19 cellular contexts compared by ENCODE assay signal in the genomic region with DNA sequence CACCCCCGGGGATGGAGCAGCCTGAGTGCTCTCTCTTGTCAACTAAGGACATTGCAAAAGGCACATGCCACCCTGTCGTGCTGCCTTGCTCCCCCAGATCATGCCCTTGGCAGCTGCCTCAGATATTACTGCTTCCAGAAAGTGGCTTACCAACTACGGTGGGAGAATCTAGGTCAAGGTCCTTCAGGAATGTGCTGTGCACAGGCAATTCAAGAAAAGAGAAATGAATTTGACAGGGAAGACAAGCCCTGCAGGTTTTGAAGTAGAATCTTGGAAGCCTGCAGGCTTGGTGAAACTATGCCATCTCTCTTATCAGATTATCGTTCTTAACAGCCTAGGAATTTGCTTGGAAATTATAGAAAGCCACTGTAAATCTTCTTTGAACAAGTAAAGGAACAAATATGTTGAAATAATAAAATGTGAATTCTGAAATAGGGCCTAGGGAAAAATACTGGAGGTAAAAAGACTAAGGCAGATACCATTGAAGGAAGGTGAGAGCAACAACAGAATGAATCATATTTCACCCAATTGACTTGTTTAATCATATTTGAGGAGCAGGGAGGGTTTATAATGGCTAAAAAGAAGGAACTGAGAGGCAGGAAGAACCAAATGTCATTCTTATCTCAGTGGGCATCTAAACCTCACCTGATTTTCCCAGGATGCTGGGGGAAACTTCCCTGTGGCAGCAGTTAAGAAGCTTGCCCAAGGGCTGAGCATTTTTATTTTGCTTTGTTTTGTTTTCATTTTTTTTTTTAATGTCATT.
DNase-seq lines count a peak whose midpoint lies in the region; ATAC-seq, FAIRE-seq and TF ChIP-seq lines count a peak whose summit lies in the region.
"Had no signal": no experiment of that assay in that cellular context is flagged by ENCODE, and none has a peak within 500 bp of the region (broad histone marks: within the 10 kb centered on the region; RNA-seq: fewer than 3 reads in every experiment).

No MANE protein-coding gene starts in this region.

- H3K4me3 ChIP-seq in A549 (no peak overlapping the region), mammary epithelial cell (replicated peaks in 1 of 3; ENCODE audit: insufficient read depth in 1 of 3, low read depth in 2 of 3, low read length in 3 of 3) (no peak overlapping the region)
- H3K4me3 ChIP-seq: coronary artery, heart right ventricle had no signal

- H3K9me3 Mint-ChIP-seq in nephron = peaks cover 10% of the 10 kb centered on the region
- no peaks in the 10 kb centered on the region for H3K9me3 Mint-ChIP-seq in natural killer cell treated with Interleukin-12 subunit alpha and Interleukin-12 subunit beta and Interleukin-15 and Interleukin-18, amount 100 ng/mL, for 72 hours
- H3K9me3 Mint-ChIP-seq: activated naive CD8-positive, alpha-beta T cell treated with anti-CD3 and anti-CD28 coated beads, Interleukin-2, amount 50 U/mL, for 24 hours had no signal

- no peaks in the 10 kb centered on the region for H3K27me3 ChIP-seq in mammary epithelial cell (ENCODE audit: insufficient read depth, low read length)
- H3K27me3 ChIP-seq: heart right ventricle, neutrophil had no signal

- POLR2A ChIA-PET in A549 (lab: Yijun Ruan, JAX) = no interaction called here

- dilution Hi-C loops in mammary epithelial cell (cut with HindIII; ENCODE audit: low sequenced_read_pairs) = no loop called here

- no peak for TF ChIP-seq EP300 in A549 (IDR thresholded peaks at IDR 0.05)

- no peaks in the 10 kb centered on the region for H3K36me3 Mint-ChIP-seq in nephron (ENCODE audit: low read depth)
- H3K36me3 Mint-ChIP-seq in natural killer cell treated with Interleukin-12 subunit alpha and Interleukin-12 subunit beta and Interleukin-15 and Interleukin-18, amount 100 ng/mL, for 72 hours = no peaks in the 10 kb centered on the region

- no peak overlapping the region for H3K9ac ChIP-seq in mammary epithelial cell (ENCODE audit: insufficient read depth, low read length)

- CTCF ChIA-PET in A549 (lab: Yijun Ruan, JAX) (interaction anchor here (1.0 kb wide), 1 partner anchor 12 kb away, joined by 3 read pairs; no protein-coding TSS in a partner anchor), mammary epithelial cell (lab: Charles Lee; ENCODE audit: low non-redundant PET) (no interaction called here)

- no peak for TF ChIP-seq POLR2A in A549 (IDR thresholded peaks at IDR 0.05; ENCODE audit: low read length)

- H3K4me1 Mint-ChIP-seq in nephron = peaks cover 33% of the 10 kb centered on the region
- peaks cover 3 to 4% of the 10 kb centered on the region in 2 donors for H3K4me1 Mint-ChIP-seq in natural killer cell treated with Interleukin-12 subunit alpha and Interleukin-12 subunit beta and Interleukin-15 and Interleukin-18, amount 100 ng/mL, for 72 hours (ENCODE audit: low read depth in 2 of 2)

- H3K27ac Mint-ChIP-seq in nephron = peak overlapping the region; percentile 73 to 86 (median 85)
- no peak overlapping the region for H3K27ac Mint-ChIP-seq in natural killer cell treated with Interleukin-12 subunit alpha and Interleukin-12 subunit beta and Interleukin-15 and Interleukin-18, amount 100 ng/mL, for 72 hours
- H3K27ac Mint-ChIP-seq: T-helper 17 cell had no signal

- peak overlapping the region; percentile 76 for H2AFZ ChIP-seq in mammary epithelial cell (ENCODE audit: low read depth, low read length)

- TF ChIP-seq CTCF in A549 (IDR thresholded peaks at IDR 0.05) = no peak
- no peak for TF ChIP-seq CTCF in mammary epithelial cell (conservative IDR thresholded peaks at IDR 0.05 in 1 of 2, IDR thresholded peaks at IDR 0.05 in 1 of 2; ENCODE audit: extremely low read depth in 1 of 2, insufficient read depth in 1 of 2, low read depth in 1 of 2, low read length in 2 of 2)
- no peak for TF ChIP-seq CTCF in nephron (IDR thresholded peaks at IDR 0.05; ENCODE audit: unreplicated experiment in 3 of 3)

- in situ Hi-C loops in mammary epithelial cell (cut with MboI; ENCODE audit: low sequenced_read_pairs in 2 of 2) = loop anchor here in 1 of 2 donors (10.0 kb wide), 1 partner anchor 248 kb away; no protein-coding TSS in a partner anchor

- no peak for DNase-seq in A549 (ENCODE audit: low read depth in 1 of 2, low spot score in 1 of 2)
- DNase-seq in HTR-8/SVneo (ENCODE audit: insufficient read length, low spot score) = no peak
- peak; percentile 51 for DNase-seq in mammary epithelial cell
- DNase-seq in natural killer cell treated with Interleukin-12 subunit alpha and Interleukin-12 subunit beta and Interleukin-15 and Interleukin-18, amount 100 ng/mL, for 72 hours (ENCODE audit: low spot score) = no peak
- DNase-seq in NK-92 treated with Interleukin-12 subunit alpha and Interleukin-12 subunit beta, amount 100 ng/mL, for 24 hours (lab: John Stamatoyannopoulos, UW) = no peak
- DNase-seq: activated CD4-positive, CD25-positive, alpha-beta regulatory T cell treated with anti-CD3 and anti-CD28 coated beads, Interleukin-2, amount 50 U/mL, for 72 hours; activated naive CD8-positive, alpha-beta T cell treated with anti-CD3 and anti-CD28 coated beads, Interleukin-2, amount 50 U/mL, for 24 hours; activated T-cell treated with anti-CD3 and anti-CD28 coated beads for 4 hours; DMS153; heart right ventricle; left ventricle myocardium superior; MM.1S; T-helper 17 cell had no signal

- no peak for FAIRE-seq in A549 (lab: Jason Lieb, UNC)
- FAIRE-seq in HTR-8/SVneo (lab: Jason Lieb, UNC) = peak; percentile 44

- no peak for TF ChIP-seq RAD21 in A549 (conservative IDR thresholded peaks at IDR 0.05 in 1 of 2, IDR thresholded peaks at IDR 0.05 in 1 of 2)

- no peaks in the 10 kb centered on the region for H4K20me1 ChIP-seq in mammary epithelial cell (ENCODE audit: insufficient read depth, low read length)

- no peaks in the 10 kb centered on the region for H3K27me3 Mint-ChIP-seq in nephron (ENCODE audit: low read depth)
- H3K27me3 Mint-ChIP-seq in natural killer cell treated with Interleukin-12 subunit alpha and Interleukin-12 subunit beta and Interleukin-15 and Interleukin-18, amount 100 ng/mL, for 72 hours = peaks cover 0 to 10% of the 10 kb centered on the region in 2 donors

- H3K27ac ChIP-seq in A549 (peak overlapping the region; percentile 24 to 74; a peak in 4 of 6 replicates), mammary epithelial cell (ENCODE audit: insufficient read depth, low read depth, low read length) (peak overlapping the region; percentile 20)
- H3K27ac ChIP-seq: coronary artery, heart right ventricle, neutrophil had no signal

- peaks cover 18% of the 10 kb centered on the region; the same call in 2 of the 3 replicates for H3K9me3 ChIP-seq in A549
- peaks cover 2% of the 10 kb centered on the region for H3K9me3 ChIP-seq in mammary epithelial cell (replicated peaks; ENCODE audit: insufficient read depth, low read length)
- H3K9me3 ChIP-seq: neutrophil had no signal

- peak overlapping the region in 1 of 3 experiments; percentile 8 for H3K4me3 Mint-ChIP-seq in nephron
- H3K4me3 Mint-ChIP-seq in natural killer cell treated with Interleukin-12 subunit alpha and Interleukin-12 subunit beta and Interleukin-15 and Interleukin-18, amount 100 ng/mL, for 72 hours = no peak overlapping the region
- H3K4me3 Mint-ChIP-seq: activated naive CD8-positive, alpha-beta T cell treated with anti-CD3 and anti-CD28 coated beads, Interleukin-2, amount 50 U/mL, for 24 hours; T-helper 17 cell had no signal

- WGBS in A549 (ENCODE audit: missing lambda C conversion rate) = 32% methylated on average over 3 of the region's 4 CpGs
- WGBS in mammary epithelial cell (ENCODE audit: low coverage, missing lambda C conversion rate) = 10% methylated on average over 3 of the region's 4 CpGs

- intact Hi-C loops in mammary epithelial cell (cut with micrococcal nuclease) = loop anchor here (10.0 kb wide), 1 partner anchor 728 kb away; no protein-coding TSS in a partner anchor

- ATAC-seq in A549 (peak in 1 of 2 experiments; percentile 52; a peak in 2 of 6 replicates), HG02970 (IDR thresholded peaks at IDR 0.05; ENCODE audit: low FRiP score, unreplicated experiment) (no peak), HG03469 (IDR thresholded peaks at IDR 0.05; ENCODE audit: unreplicated experiment) (no peak)
- ATAC-seq in natural killer cell treated with Interleukin-12 subunit alpha and Interleukin-12 subunit beta and Interleukin-15 and Interleukin-18, amount 100 ng/mL, for 72 hours = no peak
- ATAC-seq: activated naive CD8-positive, alpha-beta T cell treated with anti-CD3 and anti-CD28 coated beads, Interleukin-2, amount 50 U/mL, for 24 hours; HCT116; left ventricle myocardium superior; T-helper 17 cell had no signal

- H3K4me2 ChIP-seq in A549 = peak overlapping the region; percentile 35
- H3K4me2 ChIP-seq in mammary epithelial cell (ENCODE audit: insufficient read depth, low read depth, low read length) = no peak overlapping the region

- peaks cover 56% of the 10 kb centered on the region for H3K4me1 ChIP-seq in A549
- peaks cover 13% of the 10 kb centered on the region for H3K4me1 ChIP-seq in mammary epithelial cell (ENCODE audit: insufficient read depth, low read length)

- H3K36me3 ChIP-seq in mammary epithelial cell (ENCODE audit: insufficient read depth, low read length) = no peaks in the 10 kb centered on the region
- H3K36me3 ChIP-seq: heart right ventricle, neutrophil had no signal

- no peaks in the 10 kb centered on the region for H3K79me2 ChIP-seq in mammary epithelial cell (ENCODE audit: insufficient read depth, low read length)

- no TSS peak for BruUV-seq in mammary epithelial cell (replicated peaks; lab: Mats Ljungman, UMichigan)

TF ChIP-seq in A549, 52 proteins besides CTCF, POLR2A, EP300 and RAD21 (continues in another document):
- TF ChIP-seq TP53 (CRISPR knock-in tag; IDR thresholded peaks at IDR 0.05) = no peak
- TF ChIP-seq NFE2L2 (conservative IDR thresholded peaks at IDR 0.05; ENCODE audit: low read length) = no peak
- TF ChIP-seq MYC (IDR thresholded peaks at IDR 0.05; ENCODE audit: borderline replicate concordance, low read length) = no peak
- TF ChIP-seq CBX2 (IDR thresholded peaks at IDR 0.05; ENCODE audit: borderline replicate concordance, low read depth) = no peak
- TF ChIP-seq ZSCAN20 (CRISPR knock-in tag; IDR thresholded peaks at IDR 0.05) = no peak
- TF ChIP-seq GATA3 (IDR thresholded peaks at IDR 0.05; ENCODE audit: borderline replicate concordance) = no peak
- no peak for TF ChIP-seq BHLHE40 (IDR thresholded peaks at IDR 0.05; ENCODE audit: low read depth, low read length)
- TF ChIP-seq, protein P1, sequence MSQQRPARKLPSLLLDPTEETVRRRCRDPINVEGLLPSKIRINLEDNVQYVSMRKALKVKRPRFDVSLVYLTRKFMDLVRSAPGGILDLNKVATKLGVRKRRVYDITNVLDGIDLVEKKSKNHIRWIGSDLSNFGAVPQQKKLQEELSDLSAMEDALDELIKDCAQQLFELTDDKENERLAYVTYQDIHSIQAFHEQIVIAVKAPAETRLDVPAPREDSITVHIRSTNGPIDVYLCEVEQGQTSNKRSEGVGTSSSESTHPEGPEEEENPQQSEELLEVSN (IDR thresholded peaks at IDR 0.05; ENCODE audit: borderline replicate concordance, low read depth) = no peak
- no peak for TF ChIP-seq PHF8 (IDR thresholded peaks at IDR 0.05; ENCODE audit: borderline replicate concordance, low read depth)
- TF ChIP-seq ZC3H11A (IDR thresholded peaks at IDR 0.05) = no peak
- TF ChIP-seq MAZ (IDR thresholded peaks at IDR 0.05; ENCODE audit: borderline replicate concordance, low read depth, low read length) = no peak
- TF ChIP-seq HDAC2 (IDR thresholded peaks at IDR 0.05) = no peak
- no peak for TF ChIP-seq EHF (CRISPR knock-in tag; IDR thresholded peaks at IDR 0.05)

Comparison
In these comparisons a context has a peak if more than half of its experiments do, and no peak if none do; other contexts are left out.
1. H3K27ac Mint-ChIP-seq: peak in nephron (3 of 3); none in natural killer cell treated with Interleukin-12 subunit alpha and Interleukin-12 subunit beta and Interleukin-15 and Interleukin-18, amount 100 ng/mL, for 72 hours (0 of 2).